In the genomic region with DNA sequence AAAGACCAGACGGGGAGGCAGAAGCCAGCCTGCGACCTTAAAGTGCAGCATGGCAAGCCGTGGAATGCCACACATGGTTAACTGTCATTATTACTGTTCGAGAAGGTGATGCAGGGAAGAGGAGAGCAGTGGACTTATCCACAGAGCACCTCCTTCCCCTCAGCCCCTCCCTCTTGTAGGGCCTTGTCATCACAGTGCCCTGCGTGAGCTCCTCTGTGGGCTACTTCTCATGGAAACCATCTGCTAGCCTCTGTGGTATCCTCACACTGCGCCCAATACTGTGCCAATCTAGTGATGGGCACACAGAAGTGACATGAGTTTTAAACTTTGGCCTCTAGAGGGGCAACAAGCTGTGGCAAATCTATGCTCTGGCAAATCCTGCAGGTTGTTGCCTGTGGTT, we compare ENCODE assay signal across 13 cellular contexts. TPM values are rescaled to one million over a fixed set of nuclear protein-coding genes. Genes with fewer than 3 reads are reported as not detected.
DNase-seq lines count a peak whose midpoint lies in the region; ATAC-seq and TF ChIP-seq lines count a peak whose summit lies in the region.
"Had no signal": no experiment of that assay in that cellular context is flagged by ENCODE, and none has a peak within 500 bp of the region (broad histone marks: within the 10 kb centered on the region; RNA-seq: fewer than 3 reads in every experiment).

No MANE protein-coding gene starts in this region.

- TF ChIP-seq CTCF in Peyer's patch (IDR thresholded peaks at IDR 0.05): no peak
- TF ChIP-seq CTCF in glutamatergic neuron (IDR thresholded peaks at IDR 0.05; ENCODE audit: partially characterized antibody, unreplicated experiment): no peak

- H3K4me1 Mint-ChIP-seq in activated naive CD8-positive, alpha-beta T cell (ENCODE audit: low read depth): peaks cover 73% of the 10 kb centered on the region
- H3K4me1 Mint-ChIP-seq in glutamatergic neuron (ENCODE audit: low read depth, unreplicated experiment): peaks cover 9% of the 10 kb centered on the region

- H3K9me3 ChIP-seq in Peyer's patch: no peaks in the 10 kb centered on the region
- H3K9me3 ChIP-seq: pancreas had no signal

- peak overlapping the region; percentile 100 for H3K27ac Mint-ChIP-seq in activated naive CD8-positive, alpha-beta T cell
- no peak overlapping the region for H3K27ac Mint-ChIP-seq in glutamatergic neuron (ENCODE audit: unreplicated experiment)

- no peaks in the 10 kb centered on the region for H3K9me3 Mint-ChIP-seq in activated naive CD8-positive, alpha-beta T cell (ENCODE audit: low read depth)
- no peaks in the 10 kb centered on the region for H3K9me3 Mint-ChIP-seq in glutamatergic neuron (ENCODE audit: unreplicated experiment)

- DNase-seq in NCI-H82 (lab: John Stamatoyannopoulos, UW) (peak; percentile 15), NCI-H82 treated with DMSO at 0.1 percent for 48 hours (lab: John Stamatoyannopoulos, UW; ENCODE audit: unreplicated experiment) (no peak), Peyer's patch (no peak), NCI-H1105 (lab: John Stamatoyannopoulos, UW) (no peak), glutamatergic neuron (no peak)
- DNase-seq: Calu3, NCI-H2029 treated with DMSO at 0.1 percent for 48 hours, pancreas had no signal

- H3K27me3 Mint-ChIP-seq in activated naive CD8-positive, alpha-beta T cell: no peaks in the 10 kb centered on the region
- H3K27me3 Mint-ChIP-seq in glutamatergic neuron (ENCODE audit: unreplicated experiment): peaks cover 3% of the 10 kb centered on the region

- no peak for TF ChIP-seq POLR2A in Peyer's patch (IDR thresholded peaks at IDR 0.05)

- H3K27me3 ChIP-seq in Peyer's patch: no peaks in the 10 kb centered on the region
- H3K27me3 ChIP-seq: pancreas had no signal

- peaks cover 0 to 9% (median 3%) of the 10 kb centered on the region in 4 donors for H3K4me1 ChIP-seq in Peyer's patch
- H3K4me1 ChIP-seq: pancreas had no signal

- peak overlapping the region; percentile 87 for H3K4me3 Mint-ChIP-seq in activated naive CD8-positive, alpha-beta T cell
- no peak overlapping the region for H3K4me3 Mint-ChIP-seq in glutamatergic neuron (ENCODE audit: unreplicated experiment)

- H3K36me3 ChIP-seq in Peyer's patch: no peaks in the 10 kb centered on the region
- H3K36me3 ChIP-seq: pancreas had no signal

- H3K4me3 ChIP-seq in Peyer's patch (peak overlapping the region in 2 of 4 donors; percentile 1 to 26), skin epidermis (peak overlapping the region in 5 of 7 experiments; percentile 10 to 39 (median 20))
- H3K4me3 ChIP-seq: pancreas had no signal

- H3K36me3 Mint-ChIP-seq in activated naive CD8-positive, alpha-beta T cell: peaks cover 3% of the 10 kb centered on the region
- H3K36me3 Mint-ChIP-seq in glutamatergic neuron (ENCODE audit: unreplicated experiment): no peaks in the 10 kb centered on the region

- no peak for ATAC-seq in GM19395 (IDR thresholded peaks at IDR 0.05; ENCODE audit: unreplicated experiment)
- ATAC-seq: HCT116, pancreas had no signal

- H3K27ac ChIP-seq in Peyer's patch (peak overlapping the region in 3 of 4 donors; percentile 35 to 84 (median 77)), skin epidermis (peak overlapping the region in 8 of 21 experiments; percentile 25 to 95 (median 80))
- H3K27ac ChIP-seq: 22Rv1, pancreas had no signal

RNA-seq across cellular contexts. Expression of gene CCDC134, which starts 18.2 kb away (rescaled TPM):
- total RNA-seq in Peyer's patch: 10 to 100 TPM in 2 of 4 donors, 1 to 10 TPM in 2; 8.1 to 20.6 (median 10.2) TPM
- total RNA-seq in glutamatergic neuron (ENCODE audit: unreplicated experiment): 9.4 TPM

RNA-seq across cellular contexts. Expression of gene SREBF2, which starts 50.6 kb away (rescaled TPM):
- total RNA-seq in Peyer's patch (100 to 1,000 TPM in 3 of 4 donors, 10 to 100 TPM in 1; 66.0 to 221 (median 144) TPM), glutamatergic neuron (ENCODE audit: unreplicated experiment) (291 TPM)
